ENCODE assay signal across 11 cellular contexts in the genomic region with DNA sequence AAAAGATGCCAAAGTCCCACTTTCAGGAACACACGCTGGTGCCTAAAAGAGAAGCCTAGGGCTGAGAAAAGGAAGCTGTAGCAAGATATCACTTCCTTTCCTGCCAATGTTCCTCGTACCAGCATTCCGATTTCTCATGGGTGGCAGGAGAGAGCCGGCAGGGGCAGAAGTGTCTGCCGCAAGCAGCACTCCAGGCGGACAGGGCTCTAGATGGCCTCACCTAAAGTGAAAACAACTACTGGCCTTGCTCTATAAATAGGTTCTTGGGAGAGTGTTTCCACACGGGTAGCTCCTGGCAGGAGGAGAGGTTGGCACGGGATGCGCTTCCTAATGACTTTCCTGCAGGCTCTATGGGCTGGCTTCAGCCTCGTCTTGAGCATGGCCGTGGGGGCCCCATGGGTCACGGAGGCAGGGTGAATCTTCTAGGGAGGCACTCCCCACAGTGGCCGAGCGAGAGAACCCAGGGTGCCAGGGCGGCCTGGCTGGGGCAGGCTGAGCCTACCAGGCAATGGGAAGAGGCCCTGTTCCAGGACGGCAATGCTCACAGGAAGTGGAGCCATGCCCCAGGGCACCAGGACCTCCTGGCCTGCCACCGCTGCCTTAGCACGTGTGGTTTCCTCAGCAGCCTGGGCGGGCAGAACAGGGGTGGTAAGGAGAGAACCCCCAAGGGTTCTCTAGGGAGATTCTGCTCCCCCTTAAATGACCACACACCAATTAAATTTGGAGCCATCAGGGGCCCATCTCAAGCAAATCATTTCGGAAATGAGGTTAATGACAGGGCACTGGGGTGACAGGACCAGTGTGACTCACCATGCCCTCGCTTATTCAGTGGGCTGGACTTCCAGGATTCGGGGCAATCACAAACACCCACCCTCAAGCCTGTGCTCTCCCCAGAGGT. TPM values are rescaled to one million over a fixed set of nuclear protein-coding genes. Genes with fewer than 3 reads are reported as not detected.
DNase-seq lines count a peak whose midpoint lies in the region; ATAC-seq and TF ChIP-seq lines count a peak whose summit lies in the region.
"Had no signal": no experiment of that assay in that cellular context is flagged by ENCODE, and none has a peak within 500 bp of the region (broad histone marks: within the 10 kb centered on the region; RNA-seq: fewer than 3 reads in every experiment).

No MANE protein-coding gene starts in this region.

- H3K9me3 Mint-ChIP-seq in osteocyte (ENCODE audit: unreplicated experiment): no peaks in the 10 kb centered on the region
- H3K9me3 Mint-ChIP-seq: activated naive CD4-positive, alpha-beta T cell treated with anti-CD3 and anti-CD28 coated beads, Interleukin-2, amount 50 U/mL, for 24 hours had no signal

- ATAC-seq in T-helper 17 cell: no peak
- peak; percentile 87 for ATAC-seq in Right ventricle myocardium superior (ENCODE audit: poor library complexity)
- no peak for ATAC-seq in HG03196 (IDR thresholded peaks at IDR 0.05; ENCODE audit: unreplicated experiment)
- no peak for ATAC-seq in GM19395 (IDR thresholded peaks at IDR 0.05; ENCODE audit: unreplicated experiment)

- no peak for TF ChIP-seq CTCF in osteocyte (IDR thresholded peaks at IDR 0.05)

- H3K4me1 Mint-ChIP-seq in T-helper 17 cell (peaks cover 6% of the 10 kb centered on the region), osteocyte (ENCODE audit: unreplicated experiment) (peaks cover 50% of the 10 kb centered on the region)
- H3K4me1 Mint-ChIP-seq: activated naive CD4-positive, alpha-beta T cell treated with anti-CD3 and anti-CD28 coated beads, Interleukin-2, amount 50 U/mL, for 24 hours had no signal

- H3K9me3 ChIP-seq in T-helper 17 cell (ENCODE audit: control insufficient read depth, low read length, poor library complexity, severe bottlenecking): no peaks in the 10 kb centered on the region

- H3K27ac Mint-ChIP-seq in T-helper 17 cell (peak overlapping the region; percentile 21), osteocyte (ENCODE audit: unreplicated experiment) (peak overlapping the region; percentile 47)
- H3K27ac Mint-ChIP-seq: activated naive CD4-positive, alpha-beta T cell treated with anti-CD3 and anti-CD28 coated beads, Interleukin-2, amount 50 U/mL, for 24 hours had no signal

- H3K27me3 Mint-ChIP-seq in T-helper 17 cell (no peaks in the 10 kb centered on the region), osteocyte (ENCODE audit: unreplicated experiment) (no peaks in the 10 kb centered on the region)
- H3K27me3 Mint-ChIP-seq: activated naive CD4-positive, alpha-beta T cell treated with anti-CD3 and anti-CD28 coated beads, Interleukin-2, amount 50 U/mL, for 24 hours had no signal

- H3K4me3 Mint-ChIP-seq in T-helper 17 cell: no peak overlapping the region
- no peak overlapping the region for H3K4me3 Mint-ChIP-seq in osteocyte (ENCODE audit: unreplicated experiment)
- H3K4me3 Mint-ChIP-seq: activated naive CD4-positive, alpha-beta T cell treated with anti-CD3 and anti-CD28 coated beads, Interleukin-2, amount 50 U/mL, for 24 hours had no signal

- DNase-seq in A172 (ENCODE audit: low spot score): peak; percentile 48
- no peak for DNase-seq in T-helper 17 cell
- DNase-seq in Right ventricle myocardium superior: peak; percentile 74
- DNase-seq in osteocyte (ENCODE audit: extremely low spot score, unreplicated experiment): no peak
- no peak for DNase-seq in SKM-1 (lab: John Stamatoyannopoulos, UW; ENCODE audit: unreplicated experiment)
- DNase-seq in NCI-H2196 treated with DMSO at 0.1 percent for 48 hours (lab: John Stamatoyannopoulos, UW; ENCODE audit: unreplicated experiment): no peak
- DNase-seq: activated CD4-positive, alpha-beta T cell treated with anti-CD3 and anti-CD28 coated beads, Interleukin-2, amount 50 U/mL, for 1 hour; GM23248 had no signal

- intact Hi-C loops in Right ventricle myocardium superior (cut with DNase I): loop anchor here (5.0 kb wide), 1 partner anchor 36 kb away; no protein-coding TSS in a partner anchor

- H3K36me3 Mint-ChIP-seq in T-helper 17 cell (ENCODE audit: low read depth) (no peaks in the 10 kb centered on the region), osteocyte (ENCODE audit: unreplicated experiment) (no peaks in the 10 kb centered on the region)
- H3K36me3 Mint-ChIP-seq: activated naive CD4-positive, alpha-beta T cell treated with anti-CD3 and anti-CD28 coated beads, Interleukin-2, amount 50 U/mL, for 24 hours had no signal

RNA-seq across cellular contexts. Expression of gene DUSP7, which starts 14.6 kb away (rescaled TPM):
- total RNA-seq in A172 (2014; rRNA removed; shearing (Covaris generic)): 14.1 and 16.3 TPM in 2 replicates
- 10 to 100 TPM; 15.8 to 18.6 TPM for total RNA-seq in T-helper 17 cell
- 23.2 TPM for total RNA-seq in Right ventricle myocardium superior
- 19.4 and 21.2 TPM in 2 replicates for total RNA-seq in osteocyte

Comparison
In these comparisons a context has a peak if more than half of its experiments do, and no peak if none do; other contexts are left out.
1. DNase-seq: peak in A172 (single experiment) and Right ventricle myocardium superior (single experiment); none in T-helper 17 cell (0 of 3), osteocyte (single experiment), SKM-1 (single experiment) and NCI-H2196 treated with DMSO at 0.1 percent for 48 hours (single experiment).